ENCODE assay signal across 14 cellular contexts in genomic region chr6:13796781-13797180, GRCh38.
"Had no signal": no experiment of that assay in that cellular context is flagged by ENCODE, and none has a peak within 500 bp of the region (broad histone marks: within the 10 kb centered on the region; RNA-seq: fewer than 3 reads in every experiment).

No MANE protein-coding gene starts in this region.

- H3K27me3 Mint-ChIP-seq: activated CD4-positive, alpha-beta memory T cell treated with anti-CD3 and anti-CD28 coated beads for 36 hours; activated naive CD8-positive, alpha-beta T cell treated with anti-CD3 and anti-CD28 coated beads for 36 hours; naive B cell; stimulated activated naive B cell treated with anti-CD40 and anti-IgM and Interleukin-4, amounts not matched to agents 10 μg/mL and 1 μg/mL and 100 μg/mL, for 72 hours had no signal

- H3K27me3 ChIP-seq: gastrocnemius medialis, spleen had no signal

- H3K9me3 ChIP-seq: gastrocnemius medialis, spleen had no signal

- H3K27ac ChIP-seq: gastrocnemius medialis, spleen had no signal

- H3K4me3 Mint-ChIP-seq: activated CD4-positive, alpha-beta memory T cell treated with anti-CD3 and anti-CD28 coated beads for 36 hours; activated naive CD8-positive, alpha-beta T cell treated with anti-CD3 and anti-CD28 coated beads for 36 hours; naive B cell; stimulated activated naive B cell treated with anti-CD40 and anti-IgM and Interleukin-4, amounts not matched to agents 10 μg/mL and 1 μg/mL and 100 μg/mL, for 72 hours had no signal

- ATAC-seq: gastrocnemius medialis; stimulated activated naive B cell treated with anti-CD40 and anti-IgM and Interleukin-4, amounts not matched to agents 10 μg/mL and 1 μg/mL and 100 μg/mL, for 72 hours had no signal

- DNase-seq: activated CD4-positive, alpha-beta memory T cell treated with anti-CD3 and anti-CD28 coated beads for 36 hours; activated gamma-delta T cell; activated naive CD8-positive, alpha-beta T cell treated with anti-CD3 and anti-CD28 coated beads for 36 hours; activated T-cell treated with anti-CD3 and anti-CD28 coated beads, Interleukin-2, amount 50 U/mL, for 48 hours; gastrocnemius medialis; kidney; midbrain; naive B cell; posterior cingulate gyrus; right cardiac atrium; spleen; stimulated activated CD4-positive, alpha-beta T cell treated with anti-CD3 and anti-CD28 coated beads, Interleukin-1b, Interleukin-23, amount 100 ng/mL, for 48 hours; stimulated activated naive B cell treated with anti-CD40 and anti-IgM and Interleukin-4, amounts not matched to agents 10 μg/mL and 1 μg/mL and 100 μg/mL, for 72 hours; T-helper 9 cell had no signal

- H3K9me3 Mint-ChIP-seq: activated CD4-positive, alpha-beta memory T cell treated with anti-CD3 and anti-CD28 coated beads for 36 hours; activated naive CD8-positive, alpha-beta T cell treated with anti-CD3 and anti-CD28 coated beads for 36 hours; naive B cell; stimulated activated naive B cell treated with anti-CD40 and anti-IgM and Interleukin-4, amounts not matched to agents 10 μg/mL and 1 μg/mL and 100 μg/mL, for 72 hours had no signal

- H3K27ac Mint-ChIP-seq: activated CD4-positive, alpha-beta memory T cell treated with anti-CD3 and anti-CD28 coated beads for 36 hours; activated naive CD8-positive, alpha-beta T cell treated with anti-CD3 and anti-CD28 coated beads for 36 hours; naive B cell; stimulated activated naive B cell treated with anti-CD40 and anti-IgM and Interleukin-4, amounts not matched to agents 10 μg/mL and 1 μg/mL and 100 μg/mL, for 72 hours had no signal

- H3K4me3 ChIP-seq: gastrocnemius medialis, spleen had no signal
